In genomic region chr1:64502924-64503323, GRCh38 we compare ENCODE assay signal across 27 cellular contexts. TPM values are rescaled to one million over a fixed set of nuclear protein-coding genes. Genes with fewer than 3 reads are reported as not detected.
DNase-seq lines count a peak whose midpoint lies in the region; ATAC-seq and TF ChIP-seq lines count a peak whose summit lies in the region.
"Had no signal": no experiment of that assay in that cellular context is flagged by ENCODE, and none has a peak within 500 bp of the region (broad histone marks: within the 10 kb centered on the region; RNA-seq: fewer than 3 reads in every experiment).

No MANE protein-coding gene starts in this region.

- peaks cover 31% of the 10 kb centered on the region for H3K4me1 Mint-ChIP-seq in chondrocyte (ENCODE audit: low read depth)
- H3K4me1 Mint-ChIP-seq in activated T-helper 17 cell treated with anti-CD3 and anti-CD28 coated beads, Interleukin-2, amount 50 U/mL, for 72 hours = no peaks in the 10 kb centered on the region

- no peak for ATAC-seq in activated T-helper 17 cell treated with anti-CD3 and anti-CD28 coated beads, Interleukin-2, amount 50 U/mL, for 72 hours (replicated peaks)
- ATAC-seq: HCT116; naive thymus-derived CD8-positive, alpha-beta T cell; T-helper 17 cell had no signal

- H3K4me3 Mint-ChIP-seq in chondrocyte (ENCODE audit: unreplicated experiment) = no peak overlapping the region
- no peak overlapping the region for H3K4me3 Mint-ChIP-seq in activated T-helper 17 cell treated with anti-CD3 and anti-CD28 coated beads, Interleukin-2, amount 50 U/mL, for 72 hours
- H3K4me3 Mint-ChIP-seq: activated B cell treated with CpG ODN at 0.5 μM for 24 hours; activated CD4-positive, alpha-beta memory T cell treated with anti-CD3 and anti-CD28 coated beads for 36 hours; dendritic cell treated with granulocyte-macrophage colony-stimulating factor and Interleukin-4, amounts not matched to agents 40 ng/mL and 50 ng/mL, for 4 days; T-helper 17 cell had no signal

- no peaks in the 10 kb centered on the region for H3K27me3 Mint-ChIP-seq in chondrocyte (ENCODE audit: low read depth)
- H3K27me3 Mint-ChIP-seq in activated T-helper 17 cell treated with anti-CD3 and anti-CD28 coated beads, Interleukin-2, amount 50 U/mL, for 72 hours = peaks cover 35% of the 10 kb centered on the region

- no peak for TF ChIP-seq CTCF in chondrocyte (IDR thresholded peaks at IDR 0.05)

- no peaks in the 10 kb centered on the region for H3K9me3 Mint-ChIP-seq in chondrocyte (ENCODE audit: low read depth)
- H3K9me3 Mint-ChIP-seq in activated T-helper 17 cell treated with anti-CD3 and anti-CD28 coated beads, Interleukin-2, amount 50 U/mL, for 72 hours = no peaks in the 10 kb centered on the region
- H3K9me3 Mint-ChIP-seq: activated B cell treated with CpG ODN at 0.5 μM for 24 hours; activated CD4-positive, alpha-beta memory T cell treated with anti-CD3 and anti-CD28 coated beads for 36 hours; dendritic cell treated with granulocyte-macrophage colony-stimulating factor and Interleukin-4, amounts not matched to agents 40 ng/mL and 50 ng/mL, for 4 days; naive thymus-derived CD8-positive, alpha-beta T cell had no signal

- H3K36me3 Mint-ChIP-seq in chondrocyte (ENCODE audit: low read depth) = no peaks in the 10 kb centered on the region
- no peaks in the 10 kb centered on the region for H3K36me3 Mint-ChIP-seq in activated T-helper 17 cell treated with anti-CD3 and anti-CD28 coated beads, Interleukin-2, amount 50 U/mL, for 72 hours (ENCODE audit: low read depth)
- H3K36me3 Mint-ChIP-seq: activated CD4-positive, alpha-beta memory T cell treated with anti-CD3 and anti-CD28 coated beads for 36 hours; naive thymus-derived CD8-positive, alpha-beta T cell had no signal

- H3K27ac Mint-ChIP-seq in chondrocyte (ENCODE audit: unreplicated experiment) = no peak overlapping the region
- H3K27ac Mint-ChIP-seq in activated T-helper 17 cell treated with anti-CD3 and anti-CD28 coated beads, Interleukin-2, amount 50 U/mL, for 72 hours = no peak overlapping the region
- H3K27ac Mint-ChIP-seq: activated B cell treated with CpG ODN at 0.5 μM for 24 hours; activated CD4-positive, alpha-beta memory T cell treated with anti-CD3 and anti-CD28 coated beads for 36 hours; dendritic cell treated with granulocyte-macrophage colony-stimulating factor and Interleukin-4, amounts not matched to agents 40 ng/mL and 50 ng/mL, for 4 days; T-helper 17 cell had no signal

- peak; percentile 35 for DNase-seq in COLO829 (ENCODE audit: low spot score)
- peak; percentile 52 for DNase-seq in NCI-H146 treated with DMSO at 0.1 percent for 48 hours (lab: John Stamatoyannopoulos, UW; ENCODE audit: unreplicated experiment)
- peak; percentile 79 to 93 for DNase-seq in dermis microvascular lymphatic vessel endothelial cell (ENCODE audit: low read depth in 2 of 2)
- DNase-seq in pulmonary artery endothelial cell (ENCODE audit: low read depth, low spot score) = peak; percentile 51
- no peak for DNase-seq in chondrocyte (ENCODE audit: low spot score)
- no peak for DNase-seq in NK-92 treated with Interleukin-12 subunit alpha and Interleukin-12 subunit beta, amount 100 ng/mL, for 24 hours (lab: John Stamatoyannopoulos, UW)
- DNase-seq: activated B cell treated with CpG ODN at 0.5 μM for 24 hours; activated CD4-positive, alpha-beta memory T cell treated with anti-CD3 and anti-CD28 coated beads for 36 hours; activated gamma-delta T cell treated with Interleukin-2 at 50 U/mL for 16 hours; activated T-cell treated with anti-CD3 and anti-CD28 coated beads for 4 hours; DMS79; foreskin fibroblast; hypothalamus; Kasumi-1; mesenchymal stem cell; naive thymus-derived CD8-positive, alpha-beta T cell; NCI-H1105; NCI-H2107; NCI-H510A treated with DMSO at 0.1 percent for 48 hours; SHP77; sigmoid colon; stimulated activated CD4-positive, alpha-beta T cell treated with anti-CD3 and anti-CD28 coated beads, Interleukin-2, amount 100 ng/mL, for 24 hours; stimulated activated naive CD4-positive, alpha-beta T cell treated with Interleukin-2 at 50 U/mL for 16 hours; T-helper 17 cell had no signal

RNA-seq across cellular contexts. Expression of gene CACHD1, which starts 33.0 kb away (rescaled TPM):
- total RNA-seq in dermis microvascular lymphatic vessel endothelial cell (2.8 and 4.4 TPM in 2 replicates), pulmonary artery endothelial cell (1.5 and 3.7 TPM in 2 replicates), chondrocyte (10.4 to 13.7 TPM (median 10.5 TPM) in 3 replicates)
- under 1 TPM in 1 of 2 donors, not detected in 1; 0.06 TPM for total RNA-seq in activated T-helper 17 cell treated with anti-CD3 and anti-CD28 coated beads, Interleukin-2, amount 50 U/mL, for 72 hours

Comparison
In these comparisons a context has a peak if more than half of its experiments do, and no peak if none do; other contexts are left out.
1. DNase-seq: peak in COLO829 (single experiment), NCI-H146 treated with DMSO at 0.1 percent for 48 hours (single experiment), dermis microvascular lymphatic vessel endothelial cell (2 of 2) and pulmonary artery endothelial cell (single experiment); none in chondrocyte (single experiment) and NK-92 treated with Interleukin-12 subunit alpha and Interleukin-12 subunit beta, amount 100 ng/mL, for 24 hours (single experiment).